In the genomic region with DNA sequence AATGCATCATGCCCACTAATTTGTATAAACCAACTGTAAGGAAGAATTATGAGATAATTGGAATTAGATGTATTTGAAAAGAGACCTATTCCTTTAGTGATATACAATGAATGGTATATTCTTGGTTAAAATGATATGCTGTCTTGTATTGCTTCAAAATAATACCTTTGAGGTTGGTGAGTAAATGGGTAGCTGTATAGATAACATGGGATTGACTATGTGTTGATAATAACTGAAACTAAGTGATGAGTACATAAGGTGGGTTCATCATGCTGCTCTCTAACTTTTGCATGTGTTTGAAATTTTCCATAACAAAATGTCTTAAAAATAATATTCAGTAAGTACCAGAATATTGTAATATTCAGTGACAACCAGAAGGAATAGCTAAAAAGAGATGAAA, we compare ENCODE assay signal across 18 cellular contexts.
DNase-seq lines count a peak whose midpoint lies in the region; ATAC-seq, FAIRE-seq and TF ChIP-seq lines count a peak whose summit lies in the region.
"Had no signal": no experiment of that assay in that cellular context is flagged by ENCODE, and none has a peak within 500 bp of the region (broad histone marks: within the 10 kb centered on the region; RNA-seq: fewer than 3 reads in every experiment).

No MANE protein-coding gene starts in this region.

- H2BK15ac ChIP-seq in mesenchymal stem cell (ENCODE audit: low read depth, poor library complexity, severe bottlenecking), result no peak overlapping the region

- no peak overlapping the region for H4K8ac ChIP-seq in mesenchymal stem cell (ENCODE audit: low read length)

- no peaks in the 10 kb centered on the region for H3K27me3 ChIP-seq in mesenchymal stem cell (ENCODE audit: control insufficient read depth in 1 of 2, insufficient read depth in 1 of 2, low read length in 2 of 2)
- no peaks in the 10 kb centered on the region for H3K27me3 ChIP-seq in tibial artery
- no peaks in the 10 kb centered on the region for H3K27me3 ChIP-seq in pancreas
- H3K27me3 ChIP-seq: heart left ventricle, sigmoid colon, testis had no signal

- H2AK5ac ChIP-seq in mesenchymal stem cell (ENCODE audit: low read length, severe bottlenecking), result no peak overlapping the region

- H3K18ac ChIP-seq in mesenchymal stem cell (ENCODE audit: low read depth in 1 of 2, low read length in 2 of 2), result no peak overlapping the region

- no peak overlapping the region for H3K14ac ChIP-seq in mesenchymal stem cell (ENCODE audit: low read length in 2 of 2)

- no peak overlapping the region for H3K27ac ChIP-seq in mesenchymal stem cell (ENCODE audit: low read length, poor library complexity, severe bottlenecking)
- peak overlapping the region; percentile 68 to 71 for H3K27ac ChIP-seq in tibial artery
- H3K27ac ChIP-seq in pancreas, result peak overlapping the region in 2 of 4 donors; percentile 39 to 57
- H3K27ac ChIP-seq: KMS-11, parathyroid adenoma, testis had no signal

- H3K4ac ChIP-seq in mesenchymal stem cell (ENCODE audit: low read depth in 1 of 2, low read length in 2 of 2), result no peak overlapping the region

- peaks cover 30% of the 10 kb centered on the region for H3K4me1 Mint-ChIP-seq in activated T-cell treated with anti-CD3 and anti-CD28 coated beads, Interleukin-2, amount 50 U/mL, for 24 hours (ENCODE audit: low read depth)
- peaks cover 7% of the 10 kb centered on the region for H3K4me1 Mint-ChIP-seq in activated T-helper 17 cell treated with anti-CD3 and anti-CD28 coated beads, Interleukin-2, amount 50 U/mL, for 72 hours

- H2BK120ac ChIP-seq in mesenchymal stem cell (ENCODE audit: low read depth, low read length), result no peak overlapping the region

- H3K4me1 ChIP-seq in mesenchymal stem cell (ENCODE audit: control insufficient read depth, insufficient read depth, low read depth, low read length) (peaks cover 1% of the 10 kb centered on the region), tibial artery (peaks cover 0 to 34% (median 22%) of the 10 kb centered on the region in 4 donors), pancreas (peaks cover 9 to 21% (median 14%) of the 10 kb centered on the region in 3 donors)
- H3K4me1 ChIP-seq: parathyroid adenoma had no signal

- TF ChIP-seq CTCF in tibial artery (IDR thresholded peaks at IDR 0.05), result no peak
- TF ChIP-seq CTCF in pancreas (IDR thresholded peaks at IDR 0.05), result no peak

- no peak overlapping the region for H3K4me2 ChIP-seq in mesenchymal stem cell (ENCODE audit: low read length, poor library complexity, severe bottlenecking)
- H3K4me2 ChIP-seq: KMS-11 had no signal

- H3K4me3 ChIP-seq in mesenchymal stem cell (ENCODE audit: insufficient read depth in 1 of 2, low read depth in 1 of 2, low read length in 2 of 2), result no peak overlapping the region
- H3K4me3 ChIP-seq in tibial artery, result no peak overlapping the region
- no peak overlapping the region for H3K4me3 ChIP-seq in pancreas
- H3K4me3 ChIP-seq: heart left ventricle, lung, sigmoid colon, testis had no signal

- no peaks in the 10 kb centered on the region for H3K27me3 Mint-ChIP-seq in activated T-cell treated with anti-CD3 and anti-CD28 coated beads, Interleukin-2, amount 50 U/mL, for 24 hours
- no peaks in the 10 kb centered on the region for H3K27me3 Mint-ChIP-seq in activated T-helper 17 cell treated with anti-CD3 and anti-CD28 coated beads, Interleukin-2, amount 50 U/mL, for 72 hours
- H3K27me3 Mint-ChIP-seq: CD4-positive, alpha-beta T cell had no signal

- no peak for DNase-seq in activated T-cell treated with anti-CD3 and anti-CD28 coated beads, Interleukin-2, amount 50 U/mL, for 24 hours
- no peak for DNase-seq in activated T-cell treated with anti-CD3 and anti-CD28 coated beads, Interleukin-2, amount 50 U/mL, for 48 hours
- DNase-seq in mesenchymal stem cell, result no peak
- no peak for DNase-seq in tibial artery
- DNase-seq in pancreas, result no peak
- DNase-seq: CD4-positive, alpha-beta T cell; NCI-H1048; NCI-H2029 treated with DMSO at 0.1 percent for 48 hours; NCI-H446 treated with DMSO at 0.1 percent for 48 hours; sigmoid colon had no signal

- H2AFZ ChIP-seq in mesenchymal stem cell (ENCODE audit: low read depth, low read length), result no peak overlapping the region
- H2AFZ ChIP-seq: parathyroid adenoma had no signal

- peak overlapping the region; percentile 90 for H3K27ac Mint-ChIP-seq in activated T-cell treated with anti-CD3 and anti-CD28 coated beads, Interleukin-2, amount 50 U/mL, for 24 hours
- H3K27ac Mint-ChIP-seq in activated T-helper 17 cell treated with anti-CD3 and anti-CD28 coated beads, Interleukin-2, amount 50 U/mL, for 72 hours, result peak overlapping the region; percentile 93
- H3K27ac Mint-ChIP-seq: CD4-positive, alpha-beta T cell had no signal

- H3K23ac ChIP-seq in mesenchymal stem cell (ENCODE audit: low read length in 2 of 2), result no peak overlapping the region

- H3K9me3 ChIP-seq in mesenchymal stem cell (ENCODE audit: control insufficient read depth, low read length) (no peaks in the 10 kb centered on the region), tibial artery (no peaks in the 10 kb centered on the region), pancreas (no peaks in the 10 kb centered on the region)
- H3K9me3 ChIP-seq: heart left ventricle, sigmoid colon, testis had no signal

- peak; percentile 88 for ATAC-seq in activated T-helper 17 cell treated with anti-CD3 and anti-CD28 coated beads, Interleukin-2, amount 50 U/mL, for 72 hours (replicated peaks)
- ATAC-seq in GM18870 (IDR thresholded peaks at IDR 0.05; ENCODE audit: unreplicated experiment) (no peak), GM21529 (IDR thresholded peaks at IDR 0.05; ENCODE audit: unreplicated experiment) (no peak), pancreas (no peak)

- H3K79me1 ChIP-seq in mesenchymal stem cell (replicated peaks; ENCODE audit: low read length, poor library complexity, severe bottlenecking), result no peaks in the 10 kb centered on the region

- FAIRE-seq in pancreas (lab: Jason Lieb, UNC), result no peak

- H2BK5ac ChIP-seq in mesenchymal stem cell (ENCODE audit: low read depth, low read length, poor library complexity, severe bottlenecking), result no peak overlapping the region

- H2BK12ac ChIP-seq in mesenchymal stem cell (ENCODE audit: low read length in 2 of 2), result no peak overlapping the region

- H3K36me3 ChIP-seq in mesenchymal stem cell (ENCODE audit: control insufficient read depth in 1 of 2, insufficient read depth in 2 of 2, low read depth in 1 of 2, low read length in 2 of 2), result no peaks in the 10 kb centered on the region
- H3K36me3 ChIP-seq in tibial artery, result no peaks in the 10 kb centered on the region
- H3K36me3 ChIP-seq in pancreas, result no peaks in the 10 kb centered on the region
- H3K36me3 ChIP-seq: heart left ventricle, sigmoid colon had no signal

- H3K36me3 Mint-ChIP-seq in activated T-cell treated with anti-CD3 and anti-CD28 coated beads, Interleukin-2, amount 50 U/mL, for 24 hours (ENCODE audit: low read depth), result no peaks in the 10 kb centered on the region
- no peaks in the 10 kb centered on the region for H3K36me3 Mint-ChIP-seq in activated T-helper 17 cell treated with anti-CD3 and anti-CD28 coated beads, Interleukin-2, amount 50 U/mL, for 72 hours (ENCODE audit: low read depth)

- peak overlapping the region; percentile 38 for H3K9ac ChIP-seq in mesenchymal stem cell (ENCODE audit: low read length)
- H3K9ac ChIP-seq: KMS-11, parathyroid adenoma had no signal

- no peaks in the 10 kb centered on the region for H3K9me3 Mint-ChIP-seq in activated T-cell treated with anti-CD3 and anti-CD28 coated beads, Interleukin-2, amount 50 U/mL, for 24 hours
- H3K9me3 Mint-ChIP-seq in activated T-helper 17 cell treated with anti-CD3 and anti-CD28 coated beads, Interleukin-2, amount 50 U/mL, for 72 hours, result peaks cover 4% of the 10 kb centered on the region
- H3K9me3 Mint-ChIP-seq: CD4-positive, alpha-beta T cell had no signal

- intact Hi-C loops in tibial artery (cut with DNase I; ENCODE audit: low total_unique reads) (no loop called here), pancreas (cut with DNase I) (no loop called here)

- H3K4me3 Mint-ChIP-seq in activated T-cell treated with anti-CD3 and anti-CD28 coated beads, Interleukin-2, amount 50 U/mL, for 24 hours, result peak overlapping the region; percentile 19
- H3K4me3 Mint-ChIP-seq in activated T-helper 17 cell treated with anti-CD3 and anti-CD28 coated beads, Interleukin-2, amount 50 U/mL, for 72 hours, result peak overlapping the region; percentile 54
- H3K4me3 Mint-ChIP-seq: CD4-positive, alpha-beta T cell had no signal

- H4K91ac ChIP-seq in mesenchymal stem cell (ENCODE audit: low read length), result no peak overlapping the region
